20 cellular contexts compared by ENCODE assay signal in genomic region chr12:29543036-29543435, GRCh38. TPM values are rescaled to one million over a fixed set of nuclear protein-coding genes. Genes with fewer than 3 reads are reported as not detected.
A peak's percentile ranks its signal among the peaks of the same experiment; 100 is the strongest.
DNase-seq lines count a peak whose midpoint lies in the region; ATAC-seq, FAIRE-seq and TF ChIP-seq lines count a peak whose summit lies in the region.
"Had no signal": no experiment of that assay in that cellular context is flagged by ENCODE, and none has a peak within 500 bp of the region (broad histone marks: within the 10 kb centered on the region; RNA-seq: fewer than 3 reads in every experiment).

No MANE protein-coding gene starts in this region.

- H3K4me1 ChIP-seq in right atrium auricular region = no peaks in the 10 kb centered on the region
- peaks cover 23% of the 10 kb centered on the region for H3K4me1 ChIP-seq in skeletal muscle satellite cell (ENCODE audit: control insufficient read depth, insufficient read depth, low read length)
- H3K4me1 ChIP-seq: BLaER1 had no signal

- ATAC-seq in Right ventricle myocardium inferior (peak; percentile 43), HG03354 (IDR thresholded peaks at IDR 0.05; ENCODE audit: poor library complexity, severe bottlenecking, unreplicated experiment) (no peak)

- H3K4me2 ChIP-seq in skeletal muscle satellite cell (ENCODE audit: low read length) = peak overlapping the region; percentile 40
- H3K4me2 ChIP-seq: BLaER1, PC-9 had no signal

- TF ChIP-seq CTCF in right atrium auricular region (IDR thresholded peaks at IDR 0.05) = no peak

- H3K9me3 ChIP-seq in right atrium auricular region (no peaks in the 10 kb centered on the region), skeletal muscle satellite cell (replicated peaks; ENCODE audit: low read length) (no peaks in the 10 kb centered on the region)
- H3K9me3 ChIP-seq: BLaER1 had no signal

- DNase-seq in Right ventricle myocardium inferior (ENCODE audit: missing footprints) (no peak), cardiac septum (ENCODE audit: low spot score) (no peak), right atrium auricular region (ENCODE audit: low spot score) (no peak), anterior cingulate cortex (lab: John Stamatoyannopoulos, UW) (no peak), substantia nigra (lab: John Stamatoyannopoulos, UW) (no peak), HTR-8/SVneo (ENCODE audit: insufficient read length, low spot score) (no peak)
- DNase-seq: DMS 273 treated with DMSO at 0.1 percent for 48 hours, EL, HFFc6, KG1, NCI-H1105, NCI-H187, NCI-H774, PC-9 had no signal

- H3K9ac ChIP-seq in skeletal muscle satellite cell (ENCODE audit: low read depth, low read length) = peak overlapping the region; percentile 7
- H3K9ac ChIP-seq: BLaER1 had no signal

- peak overlapping the region in 1 of 2 donors; percentile 52 for H3K27ac ChIP-seq in right atrium auricular region
- H3K27ac ChIP-seq in substantia nigra (ENCODE audit: low read depth, low read length, poor library complexity, severe bottlenecking) = no peak overlapping the region
- H3K27ac ChIP-seq: 22Rv1, BLaER1, PC-9 had no signal

- H3K36me3 ChIP-seq in right atrium auricular region (no peaks in the 10 kb centered on the region), skeletal muscle satellite cell (ENCODE audit: insufficient read depth, low read length) (peaks cover 13% of the 10 kb centered on the region)
- H3K36me3 ChIP-seq: BLaER1 had no signal

- H3K4me3 ChIP-seq in right atrium auricular region = peak overlapping the region; percentile 12 to 22
- H3K4me3 ChIP-seq in skeletal muscle satellite cell (ENCODE audit: low read length) = no peak overlapping the region
- H3K4me3 ChIP-seq: BLaER1, PC-9 had no signal

- intact Hi-C loops in Right ventricle myocardium inferior (cut with DNase I) = loop anchor here (10.0 kb wide), 1 partner anchor 342 kb away; no protein-coding TSS in a partner anchor
- intact Hi-C loops in cardiac septum (cut with DNase I) = no loop called here

- H3K27me3 ChIP-seq in right atrium auricular region (no peaks in the 10 kb centered on the region), skeletal muscle satellite cell (ENCODE audit: control insufficient read depth, insufficient read depth, low read length) (no peaks in the 10 kb centered on the region)
- H3K27me3 ChIP-seq: BLaER1 had no signal

- no peak for FAIRE-seq in HTR-8/SVneo (lab: Jason Lieb, UNC)

RNA-seq across cellular contexts. Expression of gene OVCH1, which starts 45.5 kb away (rescaled TPM):
- total RNA-seq in Right ventricle myocardium inferior = 0.24 TPM
- not detected for total RNA-seq in cardiac septum
- under 1 TPM in 1 of 2 donors, not detected in 1; 0.19 TPM for total RNA-seq in right atrium auricular region
- 0.44 and 1.8 TPM in 2 replicates for total RNA-seq in skeletal muscle satellite cell (2012; rRNA removed)
- total RNA-seq: H4, HFFc6, M059J, PC-9 had no signal
